In genomic region chr13:98970293-98970692, GRCh38 we compare ENCODE assay signal across 32 cellular contexts. TPM values are rescaled to one million over a fixed set of nuclear protein-coding genes. Genes with fewer than 3 reads are reported as not detected.
DNase-seq lines count a peak whose midpoint lies in the region; ATAC-seq and TF ChIP-seq lines count a peak whose summit lies in the region.
"Had no signal": no experiment of that assay in that cellular context is flagged by ENCODE, and none has a peak within 500 bp of the region (broad histone marks: within the 10 kb centered on the region; RNA-seq: fewer than 3 reads in every experiment).

No MANE protein-coding gene starts in this region.

- H3K9me3 Mint-ChIP-seq in GM23338 (no peaks in the 10 kb centered on the region), nephron progenitor cell (no peaks in the 10 kb centered on the region)
- H3K9me3 Mint-ChIP-seq: activated T-helper 1 cell treated with anti-CD3 and anti-CD28 coated beads, Interleukin-12 subunit alpha, Interleukin-12 subunit beta, Interleukin-2, Interleukin-4 antibody, amounts not matched to agents 30 ng/mL and 10 ng/mL and 1 ng/mL, durations not matched to agents 14 hours and 24 hours and 36 hours; H9; immature natural killer cell; stimulated activated naive B cell treated with anti-CD40 and anti-IgM and Interleukin-4, amounts not matched to agents 10 μg/mL and 1 μg/mL and 100 μg/mL, for 72 hours; WTC11 had no signal

- H3K79me2 ChIP-seq in GM23338 (replicated peaks; ENCODE audit: insufficient read depth), result no peaks in the 10 kb centered on the region; the same call in 1 of the 2 replicates

- H3K4me1 Mint-ChIP-seq in GM23338, result peaks cover 25% of the 10 kb centered on the region
- peaks cover 18% of the 10 kb centered on the region for H3K4me1 Mint-ChIP-seq in nephron progenitor cell

- no peak overlapping the region for H3K4ac ChIP-seq in neuronal stem cell (ENCODE audit: low read length)

- peaks cover 5% of the 10 kb centered on the region for H3K27me3 Mint-ChIP-seq in GM23338 (ENCODE audit: insufficient read depth, low read depth, poor library complexity)
- H3K27me3 Mint-ChIP-seq in nephron progenitor cell (ENCODE audit: low read depth, poor library complexity), result peaks cover 6% of the 10 kb centered on the region
- H3K27me3 Mint-ChIP-seq: activated naive CD8-positive, alpha-beta T cell; stimulated activated naive B cell treated with anti-CD40 and anti-IgM and Interleukin-4, amounts not matched to agents 10 μg/mL and 1 μg/mL and 100 μg/mL, for 72 hours had no signal

- no peaks in the 10 kb centered on the region for H3K9me2 ChIP-seq in GM23338 (ENCODE audit: insufficient read depth)

- no peak for TF ChIP-seq CTCF in GM23338 (conservative IDR thresholded peaks at IDR 0.05; ENCODE audit: low read depth in 2 of 2)
- TF ChIP-seq CTCF in left ventricle myocardium inferior (IDR thresholded peaks at IDR 0.05; ENCODE audit: borderline replicate concordance), result no peak
- no peak for TF ChIP-seq CTCF in nephron progenitor cell (IDR thresholded peaks at IDR 0.05)

- H2AFZ ChIP-seq in GM23338 (no peak overlapping the region), neuronal stem cell (ENCODE audit: low read length) (no peak overlapping the region)
- H2AFZ ChIP-seq: hepatocyte had no signal

- no peak for DNase-seq in GM23338 (ENCODE audit: low spot score)
- peak; percentile 65 for DNase-seq in cerebellar cortex (ENCODE audit: low spot score)
- peak; percentile 37 for DNase-seq in left ventricle myocardium inferior
- DNase-seq in neuronal stem cell (ENCODE audit: low spot score), result no peak
- DNase-seq in ecto neural progenitor cell (ENCODE audit: low spot score), result no peak
- DNase-seq in nephron progenitor cell, result no peak
- no peak for DNase-seq in NAMALWA (ENCODE audit: low spot score)
- DNase-seq: activated CD4-positive, alpha-beta T cell treated with anti-CD3 and anti-CD28 coated beads, Interleukin-2, amount 50 U/mL, for 1 hour; Caco-2; central memory CD4-positive, alpha-beta T cell; foreskin fibroblast; H9; immature natural killer cell; NCI-H1048; NCI-H2029; PC-3; retina; SHP77 treated with DMSO at 0.1 percent for 48 hours; spleen; stimulated activated CD4-positive, alpha-beta T cell treated with anti-CD3 and anti-CD28 coated beads, Interleukin-4, amount 100 ng/mL, for 1 hour; stimulated activated naive B cell treated with anti-CD40 and anti-IgM and Interleukin-4, amounts not matched to agents 10 μg/mL and 1 μg/mL and 100 μg/mL, for 72 hours; SW 1271; T1000 had no signal

- H3K9me3 ChIP-seq in left ventricle myocardium inferior (replicated peaks) (no peaks in the 10 kb centered on the region), neuronal stem cell (replicated peaks in 1 of 2; ENCODE audit: control insufficient read depth in 2 of 2, insufficient read depth in 1 of 2, low read depth in 1 of 2, low read length in 2 of 2) (peaks cover 0 to 2% of the 10 kb centered on the region in 2 donors)
- H3K9me3 ChIP-seq: ascending aorta, BLaER1, Caco-2, spleen had no signal

- no peak overlapping the region for H3K9ac ChIP-seq in neuronal stem cell (ENCODE audit: low read depth, low read length, poor library complexity)
- H3K9ac ChIP-seq: BLaER1 had no signal

- H3K36me3 ChIP-seq in GM23338 (ENCODE audit: insufficient read depth) (no peaks in the 10 kb centered on the region), left ventricle myocardium inferior (no peaks in the 10 kb centered on the region), neuronal stem cell (replicated peaks in 1 of 2; ENCODE audit: control insufficient read depth in 2 of 2, insufficient read depth in 2 of 2, low read length in 2 of 2) (no peaks in the 10 kb centered on the region)
- H3K36me3 ChIP-seq: ascending aorta, BLaER1, spleen had no signal

- H3K4me3 ChIP-seq in GM23338 (no peak overlapping the region), left ventricle myocardium inferior (peak overlapping the region; percentile 22), neuronal stem cell (ENCODE audit: low read length in 2 of 2) (peak overlapping the region in 1 of 2 donors; percentile 10)
- H3K4me3 ChIP-seq: ascending aorta, BLaER1, dorsolateral prefrontal cortex, GM12878, hepatocyte, spleen had no signal

- H2BK15ac ChIP-seq in neuronal stem cell (ENCODE audit: low read length), result no peak overlapping the region

- H3K4me2 ChIP-seq in GM23338, result no peak overlapping the region
- H3K4me2 ChIP-seq in neuronal stem cell (ENCODE audit: insufficient read depth, low read length, poor library complexity, severe bottlenecking), result no peak overlapping the region
- H3K4me2 ChIP-seq: BLaER1, hepatocyte had no signal

- H3K27ac Mint-ChIP-seq in GM23338 (no peak overlapping the region), nephron progenitor cell (no peak overlapping the region)
- H3K27ac Mint-ChIP-seq: activated T-helper 1 cell treated with anti-CD3 and anti-CD28 coated beads, Interleukin-12 subunit alpha, Interleukin-12 subunit beta, Interleukin-2, Interleukin-4 antibody, amounts not matched to agents 30 ng/mL and 10 ng/mL and 1 ng/mL, durations not matched to agents 14 hours and 24 hours and 36 hours; stimulated activated naive B cell treated with anti-CD40 and anti-IgM and Interleukin-4, amounts not matched to agents 10 μg/mL and 1 μg/mL and 100 μg/mL, for 72 hours had no signal

- H4K20me1 ChIP-seq in GM23338 (replicated peaks; ENCODE audit: insufficient read depth), result no peaks in the 10 kb centered on the region
- H4K20me1 ChIP-seq: BLaER1 had no signal

- H2AK5ac ChIP-seq in neuronal stem cell (ENCODE audit: low read depth, low read length), result no peak overlapping the region

- H4K8ac ChIP-seq in neuronal stem cell (ENCODE audit: low read depth, low read length), result no peak overlapping the region

- intact Hi-C loops in left ventricle myocardium inferior (cut with micrococcal nuclease), result loop anchor here (10.0 kb wide), 1 partner anchor 55 kb away; no protein-coding TSS in a partner anchor

- peak overlapping the region; percentile 48 for H3K18ac ChIP-seq in neuronal stem cell (ENCODE audit: low read length)

- no peak overlapping the region for H3K14ac ChIP-seq in neuronal stem cell (ENCODE audit: low read length)

- 0 out of 2 replicates have a peak overlapping the region, but pooled peaks have one; percentile 16 for H3K27ac ChIP-seq in GM23338 (ENCODE audit: low read depth)
- H3K27ac ChIP-seq in left ventricle myocardium inferior (replicated peaks), result peak overlapping the region; percentile 70
- H3K27ac ChIP-seq in neuronal stem cell (replicated peaks; ENCODE audit: low read length), result no peak overlapping the region
- H3K27ac ChIP-seq: BLaER1, hepatocyte, spleen had no signal

- no peaks in the 10 kb centered on the region for H3F3A ChIP-seq in GM23338 (replicated peaks; ENCODE audit: low read depth)

- H3K36me3 Mint-ChIP-seq in GM23338 (ENCODE audit: low read depth) (no peaks in the 10 kb centered on the region), nephron progenitor cell (ENCODE audit: low read depth) (no peaks in the 10 kb centered on the region)
- H3K36me3 Mint-ChIP-seq: activated naive CD8-positive, alpha-beta T cell; immature natural killer cell; WTC11 had no signal

- no peak overlapping the region for H2BK5ac ChIP-seq in neuronal stem cell (ENCODE audit: low read length)

- no peak overlapping the region for H4K91ac ChIP-seq in neuronal stem cell (ENCODE audit: low read depth, low read length, poor library complexity)

- H3K4me3 Mint-ChIP-seq in GM23338, result no peak overlapping the region
- H3K4me3 Mint-ChIP-seq in nephron progenitor cell, result no peak overlapping the region
- H3K4me3 Mint-ChIP-seq: activated naive CD8-positive, alpha-beta T cell; activated T-helper 1 cell treated with anti-CD3 and anti-CD28 coated beads, Interleukin-12 subunit alpha, Interleukin-12 subunit beta, Interleukin-2, Interleukin-4 antibody, amounts not matched to agents 30 ng/mL and 10 ng/mL and 1 ng/mL, durations not matched to agents 14 hours and 24 hours and 36 hours; H9; immature natural killer cell; stimulated activated naive B cell treated with anti-CD40 and anti-IgM and Interleukin-4, amounts not matched to agents 10 μg/mL and 1 μg/mL and 100 μg/mL, for 72 hours; WTC11 had no signal

- no peak overlapping the region for H2BK12ac ChIP-seq in neuronal stem cell (ENCODE audit: low read length)

- ATAC-seq in GM23338, result no peak
- ATAC-seq in GM18517 (IDR thresholded peaks at IDR 0.05; ENCODE audit: unreplicated experiment), result no peak
- ATAC-seq: GM12878; PC-3; stimulated activated naive B cell treated with anti-CD40 and anti-IgM and Interleukin-4, amounts not matched to agents 10 μg/mL and 1 μg/mL and 100 μg/mL, for 72 hours; WTC11 had no signal

- H2BK120ac ChIP-seq in neuronal stem cell (ENCODE audit: low read depth, low read length), result no peak overlapping the region

- H3K27me3 ChIP-seq in GM23338 (ENCODE audit: insufficient read depth), result no peaks in the 10 kb centered on the region
- H3K27me3 ChIP-seq in left ventricle myocardium inferior (ENCODE audit: low read depth), result no peaks in the 10 kb centered on the region
- no peaks in the 10 kb centered on the region for H3K27me3 ChIP-seq in neuronal stem cell (ENCODE audit: control insufficient read depth in 3 of 3, insufficient read depth in 3 of 3, low read depth in 1 of 3, low read length in 3 of 3)
- H3K27me3 ChIP-seq: ascending aorta, BLaER1, dorsolateral prefrontal cortex, hepatocyte, spleen had no signal

- no peaks in the 10 kb centered on the region for H3K79me1 ChIP-seq in neuronal stem cell (ENCODE audit: low read depth, low read length)

- no CpG with 5 or more reads among the region's 6 CpGs for WGBS in neuronal stem cell (ENCODE audit: extremely low coverage in 2 of 2, insufficient read length in 2 of 2, insufficient replicate concordance in 1 of 2), 2 donors

- no peak overlapping the region for H3K23ac ChIP-seq in neuronal stem cell (ENCODE audit: low read depth, low read length, poor library complexity)

- H3K4me1 ChIP-seq in GM23338 (ENCODE audit: insufficient read depth) (peaks cover 21% of the 10 kb centered on the region; the same call in 1 of the 2 replicates), left ventricle myocardium inferior (peaks cover 96% of the 10 kb centered on the region), neuronal stem cell (ENCODE audit: control insufficient read depth in 2 of 2, insufficient read depth in 1 of 2, low read depth in 1 of 2, low read length in 2 of 2) (peaks cover 6 to 9% of the 10 kb centered on the region in 2 donors)

TF ChIP-seq in GM23338, 12 proteins besides CTCF, POLR2A, EP300 and RAD21 (continues in another document):
- TF ChIP-seq NANOG (IDR thresholded peaks at IDR 0.05; ENCODE audit: borderline replicate concordance), result no peak
- TF ChIP-seq POLR2AphosphoS5 (IDR thresholded peaks at IDR 0.05; ENCODE audit: low read depth), result no peak
- TF ChIP-seq JUNB (IDR thresholded peaks at IDR 0.05; ENCODE audit: unreplicated experiment), result no peak
- TF ChIP-seq STAT1 (IDR thresholded peaks at IDR 0.05; ENCODE audit: unreplicated experiment), result no peak
- TF ChIP-seq EZH2phosphoT487 (IDR thresholded peaks at IDR 0.05; ENCODE audit: unreplicated experiment), result no peak
- no peak for TF ChIP-seq ZNF331 (CRISPR knock-in tag; IDR thresholded peaks at IDR 0.05; ENCODE audit: low read depth)
- TF ChIP-seq ZNF114 (CRISPR knock-in tag; IDR thresholded peaks at IDR 0.05), result no peak

RNA-seq across cellular contexts. Expression of gene DOCK9, which starts 7.6 kb away (rescaled TPM):
- total RNA-seq in GM23338 (2014; rRNA removed; shearing (Covaris generic)), result 34.9 and 57.7 TPM in 2 replicates
- polyA plus RNA-seq in GM23338 (2016; fragmentation: Nextera tagmentation; extraction: Ambion mirVana), result 7.3 and 8.5 TPM in 2 replicates
- total RNA-seq in left ventricle myocardium inferior, result 36.8 TPM
- polyA plus RNA-seq in neuronal stem cell (2013, experiment 1 of 2), result 4.5 TPM
- polyA plus RNA-seq in neuronal stem cell (2013, experiment 2 of 2), result 4.3 TPM

Comparison
In these comparisons a context has a peak if more than half of its experiments do, and no peak if none do; other contexts are left out.
1. DNase-seq: peak in cerebellar cortex (single experiment) and left ventricle myocardium inferior (single experiment); none in GM23338 (single experiment), neuronal stem cell (single experiment), ecto neural progenitor cell (single experiment), nephron progenitor cell (single experiment) and NAMALWA (single experiment).